Comparison of ENCODE assay signal across 21 cellular contexts in the genomic region with DNA sequence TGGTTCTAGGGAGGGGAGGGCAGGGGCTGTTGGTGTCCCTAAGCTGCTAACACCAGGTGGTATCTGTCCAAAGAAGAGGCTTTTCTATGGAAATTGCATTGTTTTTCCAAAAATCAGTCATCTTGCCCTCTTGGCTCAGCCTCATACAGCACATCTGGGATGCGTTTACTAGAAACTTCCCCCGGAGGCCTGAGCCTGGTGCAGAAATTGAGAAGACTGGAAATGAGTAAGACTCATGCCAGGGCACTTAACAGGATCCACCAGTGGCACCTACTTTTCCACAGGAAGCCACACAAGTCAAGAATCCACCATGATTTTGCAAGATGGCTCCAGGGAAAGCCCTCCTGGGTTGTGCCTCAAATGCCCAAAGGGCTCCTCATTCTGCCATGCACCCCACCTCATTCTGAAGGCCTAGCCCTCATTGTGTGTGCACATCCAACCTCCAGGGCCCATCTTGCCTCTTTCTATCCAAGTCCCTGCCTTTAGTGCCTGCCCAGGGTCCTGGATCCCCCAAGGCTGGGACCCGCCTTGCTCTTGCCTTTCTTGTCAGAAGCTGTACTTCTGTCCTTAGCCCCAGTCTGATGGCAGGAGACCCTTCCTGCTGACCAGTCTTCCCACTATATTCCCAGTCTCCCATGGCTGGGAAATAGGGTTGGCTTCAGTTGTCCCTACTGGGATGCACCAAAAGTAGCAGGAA.
DNase-seq lines count a peak whose midpoint lies in the region; ATAC-seq and TF ChIP-seq lines count a peak whose summit lies in the region.
"Had no signal": no experiment of that assay in that cellular context is flagged by ENCODE, and none has a peak within 500 bp of the region (broad histone marks: within the 10 kb centered on the region; RNA-seq: fewer than 3 reads in every experiment).

No MANE protein-coding gene starts in this region.

- 76 to 93% (median 83%) methylated on average over 3 of the region's 3 CpGs for WGBS in spleen, 5 donors

- no peaks in the 10 kb centered on the region for H3K9me3 ChIP-seq in SK-N-MC (ENCODE audit: low read depth, low read length)
- no peaks in the 10 kb centered on the region for H3K9me3 ChIP-seq in spleen
- H3K9me3 ChIP-seq: BLaER1 treated with 17β-estradiol and CSF1 and Interleukin-3, amounts not matched to agents 10 nM and 100 nM; heart right ventricle; neutrophil had no signal

- no peak overlapping the region for H3K9ac ChIP-seq in SK-N-MC (ENCODE audit: insufficient read length)
- H3K9ac ChIP-seq: BLaER1 treated with 17β-estradiol and CSF1 and Interleukin-3, amounts not matched to agents 10 nM and 100 nM had no signal

- H3K9me3 Mint-ChIP-seq in activated CD4-positive, alpha-beta T cell treated with anti-CD3 and anti-CD28 coated beads for 36 hours (ENCODE audit: low read depth) = no peaks in the 10 kb centered on the region
- no peaks in the 10 kb centered on the region for H3K9me3 Mint-ChIP-seq in immature natural killer cell
- H3K9me3 Mint-ChIP-seq: T-cell had no signal

- H3K4me1 Mint-ChIP-seq in activated CD4-positive, alpha-beta T cell treated with anti-CD3 and anti-CD28 coated beads for 36 hours = no peaks in the 10 kb centered on the region
- H3K4me1 Mint-ChIP-seq in immature natural killer cell = no peaks in the 10 kb centered on the region
- H3K4me1 Mint-ChIP-seq: T-cell had no signal

- POLR2A ChIA-PET in activated CD4-positive, alpha-beta T cell treated with anti-CD3 and anti-CD28 coated beads for 36 hours (lab: Charles Lee) = no interaction called here

- no peak for TF ChIP-seq POLR2A in spleen (IDR thresholded peaks at IDR 0.05)

- peaks cover 8% of the 10 kb centered on the region for H3K27me3 Mint-ChIP-seq in activated CD4-positive, alpha-beta T cell treated with anti-CD3 and anti-CD28 coated beads for 36 hours
- peaks cover 0 to 7% (median 6%) of the 10 kb centered on the region in 3 donors for H3K27me3 Mint-ChIP-seq in immature natural killer cell (ENCODE audit: low read depth in 3 of 3)

- no peak overlapping the region for H3K4me3 Mint-ChIP-seq in activated CD4-positive, alpha-beta T cell treated with anti-CD3 and anti-CD28 coated beads for 36 hours
- no peak overlapping the region for H3K4me3 Mint-ChIP-seq in immature natural killer cell
- H3K4me3 Mint-ChIP-seq: T-cell had no signal

- H3K36me3 ChIP-seq in SK-N-MC (ENCODE audit: insufficient read depth, low read length) = no peaks in the 10 kb centered on the region
- no peaks in the 10 kb centered on the region for H3K36me3 ChIP-seq in spleen
- H3K36me3 ChIP-seq: BLaER1 treated with 17β-estradiol and CSF1 and Interleukin-3, amounts not matched to agents 10 nM and 100 nM; cardiac muscle cell; heart right ventricle; neutrophil had no signal

- no peak overlapping the region for H3K27ac Mint-ChIP-seq in activated CD4-positive, alpha-beta T cell treated with anti-CD3 and anti-CD28 coated beads for 36 hours
- H3K27ac Mint-ChIP-seq in immature natural killer cell = no peak overlapping the region
- H3K27ac Mint-ChIP-seq: T-cell had no signal

- CTCF ChIA-PET in activated CD4-positive, alpha-beta T cell treated with anti-CD3 and anti-CD28 coated beads for 36 hours (lab: Charles Lee) = interaction anchor here (0.5 to 0.9 kb wide), 3 partner anchors 23 to 284 kb away, joined by 3 to 4 read pairs (median 3); no protein-coding TSS in a partner anchor

- peak; percentile 2 for DNase-seq in activated CD4-positive, alpha-beta T cell treated with anti-CD3 and anti-CD28 coated beads for 36 hours
- no peak for DNase-seq in activated CD4-positive, alpha-beta T cell treated with anti-CD3 and anti-CD28 coated beads for 1 hour
- DNase-seq in SK-N-MC (ENCODE audit: low read depth, low spot score) (no peak), fibroblast of the aortic adventitia (ENCODE audit: low read depth) (peak; percentile 92), spleen (peak; percentile 51), medulla oblongata (ENCODE audit: extremely low spot score) (no peak), immature natural killer cell (no peak)
- DNase-seq: activated CD8-positive, alpha-beta memory T cell treated with anti-CD3 and anti-CD28 coated beads, Interleukin-2, amount 50 U/mL, for 48 hours; activated gamma-delta T cell treated with Interleukin-2 at 50 U/mL for 16 hours; amniotic stem cell; heart right ventricle; NCI-H1105; stimulated activated CD4-positive, alpha-beta T cell treated with anti-CD3 and anti-CD28 coated beads, Interleukin-12 subunit alpha, Interleukin-12 subunit beta, amount 100 ng/mL, for 4 hours; stimulated activated CD8-positive, alpha-beta memory T cell treated with anti-CD3 and anti-CD28 coated beads, Interleukin-4, amount 100 ng/mL, for 48 hours; T-cell had no signal

- no peaks in the 10 kb centered on the region for H3K36me3 Mint-ChIP-seq in activated CD4-positive, alpha-beta T cell treated with anti-CD3 and anti-CD28 coated beads for 36 hours (ENCODE audit: low read depth)
- H3K36me3 Mint-ChIP-seq in immature natural killer cell = no peaks in the 10 kb centered on the region
- H3K36me3 Mint-ChIP-seq: T-cell had no signal

- peaks cover 0 to 6% (median 0%) of the 10 kb centered on the region in 7 donors for H3K27me3 ChIP-seq in spleen (replicated peaks in 1 of 7)
- H3K27me3 ChIP-seq: BLaER1 treated with 17β-estradiol and CSF1 and Interleukin-3, amounts not matched to agents 10 nM and 100 nM; cardiac muscle cell; heart right ventricle had no signal

- no peak overlapping the region for H3K4me3 ChIP-seq in SK-N-MC
- H3K4me3 ChIP-seq in fibroblast of the aortic adventitia (ENCODE audit: low read depth, low read length) = no peak overlapping the region
- H3K4me3 ChIP-seq in spleen = no peak overlapping the region
- H3K4me3 ChIP-seq: BLaER1 treated with 17β-estradiol and CSF1 and Interleukin-3, amounts not matched to agents 10 nM and 100 nM; cardiac muscle cell; heart right ventricle; lung had no signal

- no peak for ATAC-seq in activated CD4-positive, alpha-beta T cell treated with anti-CD3 and anti-CD28 coated beads for 36 hours
- ATAC-seq in GM19395 (IDR thresholded peaks at IDR 0.05; ENCODE audit: unreplicated experiment) = no peak
- ATAC-seq: T-cell had no signal

- H3K4me1 ChIP-seq in spleen = peaks cover 0 to 7% (median 3%) of the 10 kb centered on the region in 6 donors

- H3K27ac ChIP-seq in SK-N-MC (peak overlapping the region; percentile 84), spleen (no peak overlapping the region)
- H3K27ac ChIP-seq: 22Rv1; BLaER1 treated with 17β-estradiol and CSF1 and Interleukin-3, amounts not matched to agents 10 nM and 100 nM; cardiac muscle cell; heart right ventricle; neutrophil had no signal

- intact Hi-C loops in activated CD4-positive, alpha-beta T cell treated with anti-CD3 and anti-CD28 coated beads for 36 hours (cut with DNase I, micrococcal nuclease) = no loop called here
- intact Hi-C loops in spleen (cut with DNase I; ENCODE audit: low total_unique reads) = no loop called here

- TF ChIP-seq CTCF in fibroblast of the aortic adventitia (IDR thresholded peaks at IDR 0.05; ENCODE audit: insufficient read depth, low read length) = no peak
- TF ChIP-seq CTCF in spleen (IDR thresholded peaks at IDR 0.05 in 8 of 11, conservative IDR thresholded peaks at IDR 0.05 in 3 of 11) = no peak

Comparison
In these comparisons a context has a peak if more than half of its experiments do, and no peak if none do; other contexts are left out.
1. DNase-seq: peak in activated CD4-positive, alpha-beta T cell treated with anti-CD3 and anti-CD28 coated beads for 36 hours (single experiment), fibroblast of the aortic adventitia (single experiment) and spleen (single experiment); none in activated CD4-positive, alpha-beta T cell treated with anti-CD3 and anti-CD28 coated beads for 1 hour (single experiment), SK-N-MC (single experiment), medulla oblongata (single experiment) and immature natural killer cell (0 of 3).